24 cellular contexts compared by ENCODE assay signal in the genomic region with DNA sequence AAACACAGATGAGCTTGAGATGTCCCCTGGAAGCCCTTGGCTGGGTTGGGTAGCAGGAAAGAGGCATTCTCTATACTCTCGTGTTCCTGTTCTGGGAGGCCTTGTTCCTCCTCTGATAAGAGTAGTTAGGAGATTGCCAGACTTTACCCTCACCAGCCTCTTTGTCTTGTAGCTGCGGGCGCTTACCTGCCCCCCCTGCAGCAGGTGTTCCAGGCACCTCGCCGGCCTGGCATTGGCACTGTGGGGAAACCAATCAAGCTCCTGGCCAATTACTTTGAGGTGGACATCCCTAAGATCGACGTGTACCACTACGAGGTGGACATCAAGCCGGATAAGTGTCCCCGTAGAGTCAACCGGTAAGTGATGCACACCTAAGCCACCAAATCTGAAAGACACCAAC.
"Had no signal": no experiment of that assay in that cellular context is flagged by ENCODE, and none has a peak within 500 bp of the region (broad histone marks: within the 10 kb centered on the region; RNA-seq: fewer than 3 reads in every experiment).

No MANE protein-coding gene starts in this region.

- H3K4me3 ChIP-seq: body of pancreas, cardiac muscle cell, heart right ventricle, pancreas, stomach, uterus had no signal

- H3K9me3 ChIP-seq: body of pancreas, heart right ventricle, neutrophil, pancreas, stomach, uterus had no signal

- H3K27me3 ChIP-seq: body of pancreas, cardiac muscle cell, heart right ventricle, neutrophil, pancreas, stomach, uterus had no signal

- H3K4me1 ChIP-seq: uterus had no signal

- H3K27ac ChIP-seq: body of pancreas, cardiac muscle cell, pancreas, uterus had no signal

- H3K36me3 ChIP-seq: uterus had no signal

- FAIRE-seq: keratinocyte, pancreas had no signal

- ATAC-seq: activated CD8-positive, alpha-beta memory T cell treated with anti-CD3 and anti-CD28 coated beads, Interleukin-2, amount 10 ng/mL, durations not matched to agents 7 days and 5 days; activated naive CD8-positive, alpha-beta T cell treated with anti-CD3 and anti-CD28 coated beads, Interleukin-2, amount 50 U/mL, for 24 hours; body of pancreas; heart right ventricle; natural killer cell; pancreas; right cardiac atrium; T-cell had no signal

- DNase-seq: activated CD4-positive, alpha-beta memory T cell treated with anti-CD3 and anti-CD28 coated beads, Interleukin-2, amount 10 ng/mL, durations not matched to agents 7 days and 5 days; activated CD4-positive, alpha-beta T cell treated with anti-CD3 and anti-CD28 coated beads for 48 hours; activated CD8-positive, alpha-beta memory T cell treated with anti-CD3 and anti-CD28 coated beads, Interleukin-2, amount 10 ng/mL, durations not matched to agents 7 days and 5 days; activated gamma-delta T cell; activated naive CD4-positive, alpha-beta T cell treated with anti-CD3 and anti-CD28 coated beads, Interleukin-2, amount 50 U/mL, for 16 hours; activated naive CD8-positive, alpha-beta T cell treated with anti-CD3 and anti-CD28 coated beads, Interleukin-2, amount 50 U/mL, for 24 hours; anterior cingulate cortex; dermis blood vessel endothelial cell; effector CD8-positive, alpha-beta T cell; erythroblast; foreskin fibroblast; heart right ventricle; natural killer cell; pancreas; right cardiac atrium; stimulated activated CD4-positive, alpha-beta T cell treated with anti-CD3 and anti-CD28 coated beads, Interleukin-1b, Interleukin-23, amount 100 ng/mL, for 48 hours; stomach; T-cell; trophoblast cell; uterus had no signal
